ENCODE assay signal across 21 cellular contexts in genomic region chr4:99710681-99711345, GRCh38. TPM values are rescaled to one million over a fixed set of nuclear protein-coding genes. Genes with fewer than 3 reads are reported as not detected.
DNase-seq lines count a peak whose midpoint lies in the region; ATAC-seq and TF ChIP-seq lines count a peak whose summit lies in the region.
"Had no signal": no experiment of that assay in that cellular context is flagged by ENCODE, and none has a peak within 500 bp of the region (broad histone marks: within the 10 kb centered on the region; RNA-seq: fewer than 3 reads in every experiment).

No MANE protein-coding gene starts in this region.

- H3K4me1 ChIP-seq in esophagus squamous epithelium: no peaks in the 10 kb centered on the region
- H3K4me1 ChIP-seq: adrenal gland had no signal

- intact Hi-C loops in esophagus squamous epithelium (cut with DNase I): no loop called here

- no peaks in the 10 kb centered on the region for H3K36me3 ChIP-seq in esophagus squamous epithelium
- H3K36me3 ChIP-seq: adrenal gland had no signal

- POLR2A ChIA-PET in T-cell (lab: Charles Lee): no interaction called here

- H3K4me3 Mint-ChIP-seq in T-cell: no peak overlapping the region
- H3K4me3 Mint-ChIP-seq: central memory CD8-positive, alpha-beta T cell; T-helper 1 cell treated with Interleukin-12 subunit alpha and Interleukin-12 subunit beta and Interleukin-4 antibody, amounts not matched to agents 30 μg/mL and 1 μg/mL, for 36 hours; WTC11 had no signal

- CTCF ChIA-PET in T-cell (lab: Charles Lee): no interaction called here

- no peak overlapping the region for H3K27ac Mint-ChIP-seq in T-cell
- H3K27ac Mint-ChIP-seq: T-helper 1 cell treated with Interleukin-12 subunit alpha and Interleukin-12 subunit beta and Interleukin-4 antibody, amounts not matched to agents 30 μg/mL and 1 μg/mL, for 36 hours; WTC11 had no signal

- WGBS in esophagus squamous epithelium, 2 donors: 83 to 89% methylated on average over 1 of the region's 1 CpG

- peak; percentile 7 for DNase-seq in activated CD4-positive, alpha-beta T cell treated with anti-CD3 and anti-CD28 coated beads for 48 hours
- no peak for DNase-seq in activated CD4-positive, alpha-beta T cell treated with anti-CD3 and anti-CD28 coated beads, Interleukin-2, amount 50 U/mL, for 1 hour
- DNase-seq in NCI-H226: peak; percentile 74
- DNase-seq in epithelial cell of esophagus (ENCODE audit: low read depth): peak; percentile 96
- DNase-seq in renal cortical epithelial cell (ENCODE audit: low read depth): peak; percentile 92
- no peak for DNase-seq in T-cell
- DNase-seq in esophagus squamous epithelium (lab: John Stamatoyannopoulos, UW): no peak
- DNase-seq: adrenal gland; effector memory CD4-positive, alpha-beta T cell; KG1; left ventricle myocardium superior; NCI-H1105; NCI-H2171; NCI-H748 treated with DMSO at 0.1 percent for 48 hours; stimulated activated CD4-positive, alpha-beta T cell treated with anti-CD3 and anti-CD28 coated beads, Interleukin-4, amount 100 ng/mL, for 4 hours had no signal

- H3K27me3 Mint-ChIP-seq in T-cell: peaks cover 4 to 15% of the 10 kb centered on the region in 2 donors
- H3K27me3 Mint-ChIP-seq: central memory CD8-positive, alpha-beta T cell had no signal

- H3K4me3 ChIP-seq in epithelial cell of esophagus (ENCODE audit: low read length): no peak overlapping the region
- no peak overlapping the region for H3K4me3 ChIP-seq in esophagus squamous epithelium
- H3K4me3 ChIP-seq: A549, adrenal gland had no signal

- H3K27ac ChIP-seq in esophagus squamous epithelium: no peak overlapping the region
- H3K27ac ChIP-seq: A549, adrenal gland had no signal

- no peak for TF ChIP-seq POLR2A in esophagus squamous epithelium (IDR thresholded peaks at IDR 0.05)

- TF ChIP-seq CTCF in epithelial cell of esophagus (IDR thresholded peaks at IDR 0.05; ENCODE audit: insufficient read depth, low read depth, low read length, missing control alignments) (no peak), esophagus squamous epithelium (IDR thresholded peaks at IDR 0.05) (no peak)

- H3K9me3 Mint-ChIP-seq in T-cell: no peaks in the 10 kb centered on the region
- H3K9me3 Mint-ChIP-seq: central memory CD8-positive, alpha-beta T cell; T-helper 1 cell treated with Interleukin-12 subunit alpha and Interleukin-12 subunit beta and Interleukin-4 antibody, amounts not matched to agents 30 μg/mL and 1 μg/mL, for 36 hours; WTC11 had no signal

- no peaks in the 10 kb centered on the region for H3K27me3 ChIP-seq in esophagus squamous epithelium
- H3K27me3 ChIP-seq: adrenal gland had no signal

- H3K36me3 Mint-ChIP-seq in T-cell: no peaks in the 10 kb centered on the region
- H3K36me3 Mint-ChIP-seq: WTC11 had no signal

- ATAC-seq in T-cell (replicated peaks in 1 of 4) (no peak), GM19035 (IDR thresholded peaks at IDR 0.05; ENCODE audit: unreplicated experiment) (no peak)
- ATAC-seq: WTC11 had no signal

- H3K4me1 Mint-ChIP-seq in T-cell: no peaks in the 10 kb centered on the region
- H3K4me1 Mint-ChIP-seq: central memory CD8-positive, alpha-beta T cell; WTC11 had no signal

- H3K9me3 ChIP-seq in esophagus squamous epithelium: no peaks in the 10 kb centered on the region
- H3K9me3 ChIP-seq: A549, adrenal gland had no signal

RNA-seq across cellular contexts. Expression of gene C4orf54, which starts 53.2 kb away (rescaled TPM):
- total RNA-seq in renal cortical epithelial cell (0.05 TPM in 1 of 2 replicates, not detected in the other), T-cell (not detected), esophagus squamous epithelium (under 1 TPM in 1 of 4 donors, not detected in 3; under 0.01 TPM)
- total RNA-seq: osteocyte, WTC11 had no signal

Comparison
In these comparisons a context has a peak if more than half of its experiments do, and no peak if none do; other contexts are left out.
1. DNase-seq: peak in activated CD4-positive, alpha-beta T cell treated with anti-CD3 and anti-CD28 coated beads for 48 hours (single experiment), NCI-H226 (single experiment), epithelial cell of esophagus (single experiment) and renal cortical epithelial cell (single experiment); none in activated CD4-positive, alpha-beta T cell treated with anti-CD3 and anti-CD28 coated beads, Interleukin-2, amount 50 U/mL, for 1 hour (single experiment), T-cell (0 of 34) and esophagus squamous epithelium (single experiment).